Comparison of ENCODE assay signal across 10 cellular contexts in the genomic region with DNA sequence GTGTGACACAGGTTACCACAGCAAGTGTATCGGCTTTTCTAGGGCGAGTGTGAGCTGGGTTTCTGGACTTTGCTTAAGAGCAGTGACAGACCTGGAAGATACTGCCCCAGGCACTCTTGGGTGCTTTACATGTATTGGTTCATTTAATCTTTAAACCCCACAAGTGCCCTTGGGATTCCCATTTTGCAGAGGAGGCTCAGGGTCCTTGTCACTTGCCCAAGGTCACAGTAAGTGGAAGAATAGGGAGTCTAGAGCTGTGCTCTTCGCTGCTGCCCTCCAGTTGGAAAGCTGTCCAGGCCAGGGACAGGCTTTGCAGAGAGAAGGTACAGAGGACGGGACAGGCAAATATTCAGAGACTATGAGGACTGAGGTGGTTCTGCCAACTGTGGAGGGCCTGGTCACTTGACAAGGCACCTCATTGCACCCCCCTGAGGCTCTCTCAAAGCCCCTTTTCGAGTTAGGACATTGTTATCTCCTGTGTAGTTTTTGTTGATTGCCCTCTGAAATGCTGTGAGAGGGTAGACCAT. TPM values are rescaled to one million over a fixed set of nuclear protein-coding genes. Genes with fewer than 3 reads are reported as not detected.
DNase-seq lines count a peak whose midpoint lies in the region; TF ChIP-seq lines count a peak whose summit lies in the region.
"Had no signal": no experiment of that assay in that cellular context is flagged by ENCODE, and none has a peak within 500 bp of the region (broad histone marks: within the 10 kb centered on the region; RNA-seq: fewer than 3 reads in every experiment).

No MANE protein-coding gene starts in this region.

- H3K4me3 ChIP-seq in Caco-2 (ENCODE audit: low read depth, low read length) (no peak overlapping the region), Peyer's patch (no peak overlapping the region), endodermal cell (ENCODE audit: low read length) (no peak overlapping the region), spleen (no peak overlapping the region), HAP-1 (no peak overlapping the region)

- CTCF ChIA-PET in Caco-2 (lab: Charles Lee), result interaction anchor here (0.6 to 1.1 kb wide), 2 partner anchors 22 to 32 kb away, joined by 3 to 6 read pairs; no protein-coding TSS in a partner anchor

- TF ChIP-seq POLR2A in Peyer's patch (IDR thresholded peaks at IDR 0.05), result no peak
- no peak for TF ChIP-seq POLR2A in spleen (IDR thresholded peaks at IDR 0.05)

- H3K36me3 ChIP-seq in Caco-2 (ENCODE audit: control insufficient read depth, insufficient read depth, low read length), result peaks cover 6% of the 10 kb centered on the region; the same call in 1 of the 2 replicates
- H3K36me3 ChIP-seq in Peyer's patch, result peaks cover 0 to 5% (median 0%) of the 10 kb centered on the region in 3 donors
- H3K36me3 ChIP-seq in endodermal cell (ENCODE audit: control insufficient read depth, insufficient read depth, low read length), result peaks cover 83% of the 10 kb centered on the region
- H3K36me3 ChIP-seq in spleen, result peaks cover 0 to 86% (median 0%) of the 10 kb centered on the region in 6 donors
- peaks cover 71% of the 10 kb centered on the region for H3K36me3 ChIP-seq in HAP-1 (replicated peaks)

- no TSS peak for BruUV-seq in Caco-2 (replicated peaks; lab: Mats Ljungman, UMichigan)

- DNase-seq in Caco-2, result no peak
- DNase-seq in Peyer's patch, result no peak
- no peak for DNase-seq in endodermal cell
- no peak for DNase-seq in spleen
- no peak for DNase-seq in NCI-H146 (lab: John Stamatoyannopoulos, UW)
- DNase-seq in HAP-1 (ENCODE audit: low spot score in 2 of 2), result no peak
- DNase-seq in central memory CD4-positive, alpha-beta T cell, result no peak
- no peak for DNase-seq in GDM1 (lab: John Stamatoyannopoulos, UW)
- DNase-seq: hypothalamus, NCI-H2107 had no signal

- H3K9me3 ChIP-seq in Caco-2 (no peaks in the 10 kb centered on the region), Peyer's patch (no peaks in the 10 kb centered on the region), endodermal cell (ENCODE audit: control insufficient read depth, low read length) (no peaks in the 10 kb centered on the region), spleen (no peaks in the 10 kb centered on the region), HAP-1 (no peaks in the 10 kb centered on the region)

- peaks cover 24% of the 10 kb centered on the region for H3K4me1 ChIP-seq in Caco-2
- H3K4me1 ChIP-seq in Peyer's patch, result peaks cover 5 to 42% (median 16%) of the 10 kb centered on the region in 4 donors
- peaks cover 20% of the 10 kb centered on the region for H3K4me1 ChIP-seq in endodermal cell (ENCODE audit: control insufficient read depth, insufficient read depth, low read length)
- peaks cover 5 to 73% (median 42%) of the 10 kb centered on the region in 6 donors for H3K4me1 ChIP-seq in spleen
- peaks cover 23% of the 10 kb centered on the region for H3K4me1 ChIP-seq in HAP-1

- H3K9ac ChIP-seq in endodermal cell (ENCODE audit: extremely low read depth, low read length, poor library complexity, severe bottlenecking), result peak overlapping the region; percentile 3

- no peak for TF ChIP-seq CTCF in Caco-2 (IDR thresholded peaks at IDR 0.05; ENCODE audit: insufficient read depth in 1 of 2, low read depth in 1 of 2, low read length in 1 of 2, severe bottlenecking in 1 of 2, unreplicated experiment in 1 of 2)
- TF ChIP-seq CTCF in Peyer's patch (IDR thresholded peaks at IDR 0.05), result no peak
- TF ChIP-seq CTCF in endodermal cell (conservative IDR thresholded peaks at IDR 0.05), result no peak
- TF ChIP-seq CTCF in spleen (IDR thresholded peaks at IDR 0.05 in 8 of 11, conservative IDR thresholded peaks at IDR 0.05 in 3 of 11), result no peak

- peak overlapping the region; percentile 77 for H3K27ac Mint-ChIP-seq in Caco-2 (ENCODE audit: unreplicated experiment)
- H3K27ac Mint-ChIP-seq in endodermal cell, result peak overlapping the region; percentile 73

- H3K36me3 Mint-ChIP-seq in Caco-2 (ENCODE audit: insufficient read depth, unreplicated experiment) (peaks cover 77% of the 10 kb centered on the region), endodermal cell (ENCODE audit: low read depth) (peaks cover 49% of the 10 kb centered on the region)

- H3K27me3 ChIP-seq in Caco-2 (replicated peaks; ENCODE audit: control insufficient read depth, insufficient read depth, low read length) (no peaks in the 10 kb centered on the region), Peyer's patch (no peaks in the 10 kb centered on the region), endodermal cell (ENCODE audit: control insufficient read depth, insufficient read depth, low read length, poor library complexity, severe bottlenecking) (no peaks in the 10 kb centered on the region), spleen (replicated peaks in 1 of 7) (no peaks in the 10 kb centered on the region), HAP-1 (ENCODE audit: low read depth) (no peaks in the 10 kb centered on the region)

- H3K9me3 Mint-ChIP-seq in Caco-2 (ENCODE audit: unreplicated experiment) (no peaks in the 10 kb centered on the region), endodermal cell (no peaks in the 10 kb centered on the region)

- H3K4me3 Mint-ChIP-seq in Caco-2 (ENCODE audit: unreplicated experiment) (peak overlapping the region; percentile 18), endodermal cell (no peak overlapping the region)

- H3K27me3 Mint-ChIP-seq in Caco-2 (ENCODE audit: insufficient read depth, unreplicated experiment) (no peaks in the 10 kb centered on the region), endodermal cell (ENCODE audit: insufficient read depth) (no peaks in the 10 kb centered on the region)

- WGBS in endodermal cell (ENCODE audit: insufficient coverage in 1 of 2, insufficient read length in 1 of 2), 2 experiments, result 91 to 100% methylated on average over 4 to 5 of the region's 5 CpGs
- 60 to 83% (median 81%) methylated on average over 5 of the region's 5 CpGs for WGBS in spleen, 5 donors

- intact Hi-C loops in Caco-2 (cut with micrococcal nuclease; ENCODE audit: unreplicated experiment), result no loop called here
- intact Hi-C loops in spleen (cut with DNase I; ENCODE audit: low total_unique reads), result no loop called here

- in situ Hi-C loops in HAP-1 (cut with MboI; ENCODE audit: low sequenced_read_pairs), result no loop called here

- peak overlapping the region in 3 of 4 donors; percentile 23 to 73 (median 57) for H3K27ac ChIP-seq in Peyer's patch
- peak overlapping the region; percentile 47 for H3K27ac ChIP-seq in endodermal cell (ENCODE audit: low read depth, low read length)
- peak overlapping the region in 6 of 8 donors; percentile 7 to 77 (median 70) for H3K27ac ChIP-seq in spleen

- H3K4me1 Mint-ChIP-seq in Caco-2 (ENCODE audit: low read depth, unreplicated experiment) (peaks cover 31% of the 10 kb centered on the region), endodermal cell (peaks cover 37% of the 10 kb centered on the region)

- POLR2A ChIA-PET in Caco-2 (lab: Charles Lee), result no interaction called here

RNA-seq across cellular contexts. Expression of a gene that starts 42.4 kb away (rescaled TPM):
- total RNA-seq in Caco-2 (2022) (10.5 and 10.8 TPM in 2 replicates), Peyer's patch (10 to 100 TPM in 1 of 4 donors, 1 to 10 TPM in 3; 4.1 to 10.0 (median 5.5) TPM), endodermal cell (10 to 100 TPM in 1 of 2 donors, 1 to 10 TPM in 1; 8.8 to 13.4 TPM), spleen (10 to 100 TPM in 6 of 7 donors, 1 to 10 TPM in 1; 6.3 to 17.0 (median 11.3) TPM)
- 25.1 TPM for polyA plus RNA-seq in endodermal cell (2013, experiment 1 of 2)
- 23.6 TPM for polyA plus RNA-seq in endodermal cell (2013, experiment 2 of 2)
- polyA plus RNA-seq in spleen, result 10 to 100 TPM in 1 of 3 donors, 1 to 10 TPM in 2; 7.1 to 12.6 (median 9.5) TPM

RNA-seq across cellular contexts. Expression of a gene that starts 57.9 kb away (rescaled TPM):
- total RNA-seq in Caco-2 (2022), result 238 and 251 TPM in 2 replicates
- 10 to 100 TPM; 35.9 to 73.4 (median 40.3) TPM for total RNA-seq in Peyer's patch
- 100 to 1,000 TPM; 187 to 240 TPM for total RNA-seq in endodermal cell
- polyA plus RNA-seq in endodermal cell (2013, experiment 1 of 2), result 185 TPM
- 176 TPM for polyA plus RNA-seq in endodermal cell (2013, experiment 2 of 2)
- total RNA-seq in spleen, result 10 to 100 TPM; 42.7 to 72.4 (median 59.5) TPM
- polyA plus RNA-seq in spleen, result 10 to 100 TPM; 28.1 to 53.3 (median 43.9) TPM
